ENCODE assay signal across 12 cellular contexts in genomic region chr12:915090-915489, GRCh38. TPM values are rescaled to one million over a fixed set of nuclear protein-coding genes. Genes with fewer than 3 reads are reported as not detected.
DNase-seq lines count a peak whose midpoint lies in the region; ATAC-seq, FAIRE-seq and TF ChIP-seq lines count a peak whose summit lies in the region.
"Had no signal": no experiment of that assay in that cellular context is flagged by ENCODE, and none has a peak within 500 bp of the region (broad histone marks: within the 10 kb centered on the region; RNA-seq: fewer than 3 reads in every experiment).

No MANE protein-coding gene starts in this region.

- H3K4me3 ChIP-seq in CD4-positive, alpha-beta memory T cell (ENCODE audit: low read length in 2 of 2), result no peak overlapping the region
- H3K4me3 ChIP-seq in keratinocyte (ENCODE audit: control insufficient read depth in 2 of 3, extremely low read depth in 1 of 3, insufficient read depth in 2 of 3, low read depth in 1 of 3, low read length in 3 of 3) (no peak overlapping the region), coronary artery (no peak overlapping the region)
- H3K4me3 ChIP-seq: ascending aorta, psoas muscle had no signal

- dilution Hi-C loops in keratinocyte (cut with MboI; ENCODE audit: extremely low pct_ligation_motif_present, low sequenced_read_pairs), result no loop called here

- H3K4me1 ChIP-seq in CD4-positive, alpha-beta memory T cell (ENCODE audit: insufficient read depth, low read length), result peaks cover 7% of the 10 kb centered on the region
- peaks cover 26% of the 10 kb centered on the region for H3K4me1 ChIP-seq in keratinocyte (ENCODE audit: control insufficient read depth, extremely low read depth, insufficient read depth, low read length)
- H3K4me1 ChIP-seq: psoas muscle had no signal

- no peak overlapping the region for H3K4me2 ChIP-seq in keratinocyte (ENCODE audit: control insufficient read depth, extremely low read depth, insufficient read depth, low read depth, low read length)

- H3K4me3 Mint-ChIP-seq in CD4-positive, alpha-beta memory T cell, result no peak overlapping the region
- H3K4me3 Mint-ChIP-seq in HFFc6 (no peak overlapping the region), WTC11 (no peak overlapping the region)

- H3K4me1 Mint-ChIP-seq in CD4-positive, alpha-beta memory T cell, result peaks cover 8 to 28% (median 12%) of the 10 kb centered on the region in 4 donors
- H3K4me1 Mint-ChIP-seq in HFFc6 (ENCODE audit: low read depth) (peaks cover 27% of the 10 kb centered on the region), WTC11 (peaks cover 37% of the 10 kb centered on the region)

- intact Hi-C loops in CD4-positive, alpha-beta memory T cell (cut with micrococcal nuclease), result no loop called here

- no peak overlapping the region for H3K9ac ChIP-seq in keratinocyte (ENCODE audit: control insufficient read depth, extremely low read depth, insufficient read depth, low read length)

- no peaks in the 10 kb centered on the region for H3K27me3 ChIP-seq in CD4-positive, alpha-beta memory T cell (ENCODE audit: insufficient read depth, low read length)
- no peaks in the 10 kb centered on the region for H3K27me3 ChIP-seq in keratinocyte (ENCODE audit: control insufficient read depth, extremely low read depth, insufficient read depth, low read length)
- H3K27me3 ChIP-seq: ascending aorta had no signal

- no peak for TF ChIP-seq CTCF in HFFc6 (IDR thresholded peaks at IDR 0.05)
- TF ChIP-seq CTCF in WTC11 (IDR thresholded peaks at IDR 0.05), result no peak
- no peak for TF ChIP-seq CTCF in keratinocyte (optimal IDR thresholded peaks at IDR 0.05 in 1 of 3, IDR thresholded peaks at IDR 0.05 in 1 of 3, conservative IDR thresholded peaks at IDR 0.05 in 1 of 3; ENCODE audit: extremely low read depth in 1 of 3, insufficient read depth in 2 of 3, low read length in 3 of 3)
- TF ChIP-seq CTCF in coronary artery (IDR thresholded peaks at IDR 0.05), result no peak

- H3K36me3 ChIP-seq in CD4-positive, alpha-beta memory T cell (ENCODE audit: insufficient read depth, low read length), result peaks cover 47% of the 10 kb centered on the region
- H3K36me3 ChIP-seq in keratinocyte (ENCODE audit: control insufficient read depth in 2 of 2, extremely low read depth in 1 of 2, insufficient read depth in 2 of 2, low read length in 2 of 2), result peaks cover 23 to 39% of the 10 kb centered on the region in 2 experiments

- H3K79me2 ChIP-seq in keratinocyte (ENCODE audit: control insufficient read depth, insufficient read depth, low read length), result peaks cover 2% of the 10 kb centered on the region

- FAIRE-seq in keratinocyte (lab: Jason Lieb, UNC), result no peak

- H3K9me1 ChIP-seq in keratinocyte (ENCODE audit: control insufficient read depth, extremely low read depth, insufficient read depth, low read length), result no peaks in the 10 kb centered on the region

- H3K27ac ChIP-seq in CD4-positive, alpha-beta memory T cell (ENCODE audit: low read depth, low read length), result no peak overlapping the region
- H3K27ac ChIP-seq in keratinocyte (ENCODE audit: control insufficient read depth, insufficient read depth, low read length), result peak overlapping the region; percentile 68
- no peak overlapping the region for H3K27ac ChIP-seq in coronary artery
- H3K27ac ChIP-seq: ascending aorta, psoas muscle had no signal

- peak overlapping the region in 6 of 7 donors; percentile 30 to 68 (median 46) for H3K27ac Mint-ChIP-seq in CD4-positive, alpha-beta memory T cell
- H3K27ac Mint-ChIP-seq in HFFc6, result peak overlapping the region; percentile 93
- peak overlapping the region; percentile 85 for H3K27ac Mint-ChIP-seq in WTC11

- H3K9me3 Mint-ChIP-seq in CD4-positive, alpha-beta memory T cell, result no peaks in the 10 kb centered on the region
- H3K9me3 Mint-ChIP-seq in HFFc6 (no peaks in the 10 kb centered on the region), WTC11 (no peaks in the 10 kb centered on the region)

- no peak overlapping the region for H2AFZ ChIP-seq in keratinocyte (ENCODE audit: control insufficient read depth, low read length)

- CTCF ChIA-PET in CD4-positive, alpha-beta memory T cell (lab: Charles Lee; ENCODE audit: partially characterized antibody), result no interaction called here
- CTCF ChIA-PET in WTC11 (lab: Charles Lee), result interaction anchor here (1.2 to 1.3 kb wide), 3 partner anchors 35 to 339 kb away, joined by 3 to 4 read pairs (median 4); partner anchors contain the start of gene RAD52

- H3K27me3 Mint-ChIP-seq in CD4-positive, alpha-beta memory T cell, result no peaks in the 10 kb centered on the region
- H3K27me3 Mint-ChIP-seq in HFFc6 (ENCODE audit: insufficient read depth), result peaks cover 5% of the 10 kb centered on the region
- no peaks in the 10 kb centered on the region for H3K27me3 Mint-ChIP-seq in WTC11 (ENCODE audit: low read depth)

- DNase-seq in CD4-positive, alpha-beta memory T cell, result no peak
- DNase-seq in HFFc6, result no peak
- no peak for DNase-seq in WTC11 (ENCODE audit: low spot score)
- DNase-seq in keratinocyte (ENCODE audit: low read depth, low spot score), result no peak
- DNase-seq in coronary artery (ENCODE audit: low spot score), result no peak
- no peak for DNase-seq in HUDEP-2 (lab: John Stamatoyannopoulos, UW; ENCODE audit: unreplicated experiment in 76 of 76)
- DNase-seq in effector CD8-positive, alpha-beta T cell (lab: John Stamatoyannopoulos, UW), result no peak
- DNase-seq: hippocampal formation, psoas muscle, substantia nigra had no signal

- no peaks in the 10 kb centered on the region for H3K9me3 ChIP-seq in CD4-positive, alpha-beta memory T cell (ENCODE audit: control insufficient read depth in 1 of 2, low read length in 2 of 2)
- no peaks in the 10 kb centered on the region for H3K9me3 ChIP-seq in keratinocyte (ENCODE audit: control insufficient read depth, low read depth, low read length)
- H3K9me3 ChIP-seq: ascending aorta, psoas muscle had no signal

- peaks cover 27 to 76% of the 10 kb centered on the region in 2 donors for H3K36me3 Mint-ChIP-seq in CD4-positive, alpha-beta memory T cell
- H3K36me3 Mint-ChIP-seq in HFFc6 (ENCODE audit: low read depth) (peaks cover 38% of the 10 kb centered on the region), WTC11 (peaks cover 61% of the 10 kb centered on the region)

- H4K20me1 ChIP-seq in keratinocyte (ENCODE audit: control insufficient read depth, extremely low read depth, insufficient read depth, low read length), result no peaks in the 10 kb centered on the region

- POLR2A ChIA-PET in CD4-positive, alpha-beta memory T cell (lab: Charles Lee; ENCODE audit: partially characterized antibody), result interaction anchor here (1.3 to 1.8 kb wide), 2 partner anchors 9 to 11 kb away, joined by 4 to 5 read pairs; no protein-coding TSS in a partner anchor
- POLR2A ChIA-PET in WTC11 (lab: Charles Lee), result no interaction called here

- ATAC-seq in WTC11 (peak; percentile 23; the same call in 1 of the 2 replicates), HG03095 (IDR thresholded peaks at IDR 0.05; ENCODE audit: unreplicated experiment) (no peak)

TF ChIP-seq in WTC11, 78 proteins besides CTCF, POLR2A, EP300 and RAD21 (continues in another document):
- TF ChIP-seq E2F4 (CRISPR knock-in tag; IDR thresholded peaks at IDR 0.05; ENCODE audit: borderline replicate concordance, low read depth), result no peak
- no peak for TF ChIP-seq CREM (CRISPR knock-in tag; IDR thresholded peaks at IDR 0.05)
- no peak for TF ChIP-seq ZNF416 (CRISPR knock-in tag; IDR thresholded peaks at IDR 0.05)
- no peak for TF ChIP-seq NFYB (CRISPR knock-in tag; conservative IDR thresholded peaks at IDR 0.05; ENCODE audit: low read depth)
- no peak for TF ChIP-seq MYBL2 (CRISPR knock-in tag; IDR thresholded peaks at IDR 0.05)
- TF ChIP-seq HMGA2 (CRISPR knock-in tag; IDR thresholded peaks at IDR 0.05), result no peak
- TF ChIP-seq SMAD3 (CRISPR knock-in tag; IDR thresholded peaks at IDR 0.05; ENCODE audit: borderline replicate concordance), result no peak
- no peak for TF ChIP-seq RELA (CRISPR knock-in tag; IDR thresholded peaks at IDR 0.05; ENCODE audit: borderline replicate concordance)
- TF ChIP-seq ZNF423 (CRISPR knock-in tag; IDR thresholded peaks at IDR 0.05), result no peak
- no peak for TF ChIP-seq ZNF232 (CRISPR knock-in tag; IDR thresholded peaks at IDR 0.05)
- TF ChIP-seq OVOL2 (CRISPR knock-in tag; IDR thresholded peaks at IDR 0.05; ENCODE audit: borderline replicate concordance), result no peak
- no peak for TF ChIP-seq NR1H2 (CRISPR knock-in tag; IDR thresholded peaks at IDR 0.05)

RNA-seq across cellular contexts. Expression of gene RAD52, which starts 34.4 kb away (rescaled TPM):
- 10 to 100 TPM; 30.7 to 31.5 TPM for total RNA-seq in CD4-positive, alpha-beta memory T cell
- polyA plus RNA-seq in CD4-positive, alpha-beta memory T cell, result 1 to 10 TPM in 1 of 2 donors, under 1 TPM in 1; 0.26 to 5.0 TPM
- total RNA-seq in HFFc6 (2021; fragmentation: NEBNext Ultra II Directional; extraction: Animal tissue kit (Norgen Biotek cat#: 25700)), result 10 to 100 TPM in 2 of 6 experiments, 1 to 10 TPM in 4; 8.6 to 10.9 (median 9.2) TPM
- 17.1 to 20.7 TPM (median 19.2 TPM) in 3 replicates for total RNA-seq in WTC11 (2021)
- 8.3 to 11.2 TPM (median 9.8 TPM) in 3 replicates for polyA plus RNA-seq in keratinocyte
- 10.9 TPM for polyA plus RNA-seq in keratinocyte (2011; ENCODE audit: low read depth)
- polyA plus RNA-seq in keratinocyte (2011; cell fraction: cytosol; rRNA removed), result 3.4 and 4.2 TPM in 2 replicates
- polyA plus RNA-seq in keratinocyte (2011; cell fraction: nucleus; rRNA removed), result 20.1 and 22.5 TPM in 2 replicates
- polyA plus RNA-seq in keratinocyte (2012; ENCODE audit: low replicate concordance), result 5.4 and 5.7 TPM in 2 replicates
- 16.8 to 20.7 TPM (median 20.0 TPM) in 3 replicates for polyA minus RNA-seq in keratinocyte
- 9.8 TPM for polyA minus RNA-seq in keratinocyte (2011; cell fraction: cytosol; rRNA and poly(A)+ RNA removed)
- 9.2 and 9.7 TPM in 2 replicates for polyA minus RNA-seq in keratinocyte (2011; cell fraction: nucleus; rRNA and poly(A)+ RNA removed)
